Comparison of ENCODE assay signal across 26 cellular contexts in the genomic region with DNA sequence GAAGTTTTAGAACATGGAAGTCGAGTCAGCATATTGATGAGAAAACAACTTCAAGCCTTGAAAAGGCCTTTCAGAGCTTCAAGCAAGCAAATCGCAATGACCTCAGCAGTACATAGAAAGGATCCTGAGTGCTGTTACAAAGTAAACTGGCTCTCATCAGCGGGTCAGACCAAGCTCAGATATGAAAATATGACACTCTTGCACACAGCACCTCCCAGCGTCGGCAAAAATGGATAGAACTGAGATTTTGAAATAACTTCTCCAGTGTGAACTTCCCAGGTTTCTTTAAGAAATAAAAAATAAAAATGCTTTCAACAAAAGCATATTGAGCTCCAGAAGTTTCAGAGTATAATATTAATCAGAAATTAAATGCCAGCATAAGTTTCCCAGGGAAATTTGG.
"Had no signal": no experiment of that assay in that cellular context is flagged by ENCODE, and none has a peak within 500 bp of the region (broad histone marks: within the 10 kb centered on the region; RNA-seq: fewer than 3 reads in every experiment).

No MANE protein-coding gene starts in this region.

- H3K27ac Mint-ChIP-seq: T-cell; T-helper 1 cell treated with Interleukin-12 subunit alpha and Interleukin-12 subunit beta and Interleukin-4 antibody, amounts not matched to agents 30 μg/mL and 1 μg/mL, for 36 hours had no signal

- ATAC-seq: T-cell had no signal

- H3K4me1 ChIP-seq: SJSA1 had no signal

- FAIRE-seq: HTR-8/SVneo, RCC 7860 had no signal

- H3K36me3 ChIP-seq: SJSA1 had no signal

- H3K27me3 Mint-ChIP-seq: T-cell had no signal

- H3K9me3 ChIP-seq: SJSA1 had no signal

- H3K4me3 ChIP-seq: PC-9, SJSA1 had no signal

- H3K36me3 Mint-ChIP-seq: T-cell had no signal

- H3K4me3 Mint-ChIP-seq: T-cell; T-helper 1 cell treated with Interleukin-12 subunit alpha and Interleukin-12 subunit beta and Interleukin-4 antibody, amounts not matched to agents 30 μg/mL and 1 μg/mL, for 36 hours had no signal

- H3K9me3 Mint-ChIP-seq: T-cell; T-helper 1 cell treated with Interleukin-12 subunit alpha and Interleukin-12 subunit beta and Interleukin-4 antibody, amounts not matched to agents 30 μg/mL and 1 μg/mL, for 36 hours had no signal

- H3K4me2 ChIP-seq: PC-9 had no signal

- H2AFZ ChIP-seq: PC-9 had no signal

- H3K4me1 Mint-ChIP-seq: T-cell had no signal

- H3K27ac ChIP-seq: HL-60, PC-9, SJSA1 had no signal

- H3K27me3 ChIP-seq: SJSA1 had no signal

- DNase-seq: Karpas-422; KG1; MM.1S; NCI-H1092 treated with DMSO at 0.1 percent for 48 hours; NCI-H1436; NCI-H187; NCI-H2029; NCI-H2081 treated with DMSO at 0.1 percent for 48 hours; NCI-H2171; NCI-H226; NCI-H446; NCI-H510A; NCI-H524 treated with DMSO at 0.1 percent for 48 hours; NCI-H69; NCI-H774; NK-92 treated with Interleukin-12 subunit alpha and Interleukin-12 subunit beta, amount 100 ng/mL, for 24 hours; PC-9; Right ventricle myocardium superior; RPMI8226; SIG-M5; T-cell had no signal
